Comparison of ENCODE assay signal across 11 cellular contexts in the genomic region with DNA sequence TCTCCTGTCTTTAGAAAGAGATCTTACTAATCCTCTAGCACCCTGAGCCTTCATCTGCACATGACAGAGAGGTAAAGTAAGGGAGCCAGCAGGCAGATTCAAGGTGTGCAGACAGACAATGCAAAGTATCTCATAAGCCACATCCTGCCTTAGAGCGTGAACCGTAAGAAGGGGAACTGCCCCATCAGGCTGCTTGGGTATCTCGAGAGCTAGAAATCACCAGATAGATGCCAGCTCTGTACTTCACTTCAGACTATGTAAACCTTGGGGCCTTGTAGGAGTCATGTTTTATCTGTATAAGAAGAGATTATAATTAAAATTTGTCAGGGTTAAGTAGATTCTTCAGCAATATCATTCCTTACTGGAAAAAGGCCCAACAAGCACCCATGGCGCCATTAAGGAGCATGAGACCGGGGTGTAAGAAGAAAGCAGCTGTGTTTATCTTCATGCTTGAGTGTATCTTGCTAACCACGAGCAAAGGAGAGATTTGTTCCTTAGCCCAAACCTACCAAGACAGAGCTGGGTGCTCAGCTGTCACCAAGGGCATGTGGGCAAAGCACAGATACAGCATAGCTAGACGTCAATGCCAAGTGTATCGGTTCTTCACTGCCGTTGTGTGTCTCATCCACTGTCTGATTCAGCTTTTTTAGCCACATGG. TPM values are rescaled to one million over a fixed set of nuclear protein-coding genes. Genes with fewer than 3 reads are reported as not detected.
DNase-seq lines count a peak whose midpoint lies in the region; ATAC-seq lines count a peak whose summit lies in the region.
"Had no signal": no experiment of that assay in that cellular context is flagged by ENCODE, and none has a peak within 500 bp of the region (broad histone marks: within the 10 kb centered on the region; RNA-seq: fewer than 3 reads in every experiment).

No MANE protein-coding gene starts in this region.

- peak overlapping the region; percentile 99 for H3K27ac Mint-ChIP-seq in memory B cell

- peak overlapping the region; percentile 74 for H3K4me3 Mint-ChIP-seq in memory B cell

- ATAC-seq in GM18858 (IDR thresholded peaks at IDR 0.05; ENCODE audit: unreplicated experiment) (peak; percentile 94), GM21619 (IDR thresholded peaks at IDR 0.05; ENCODE audit: unreplicated experiment) (peak; percentile 95), HG03280 (IDR thresholded peaks at IDR 0.05; ENCODE audit: unreplicated experiment) (peak; percentile 93), memory B cell (ENCODE audit: low read depth) (peak; percentile 84), sciatic nerve (no peak)

- intact Hi-C loops in sciatic nerve (cut with DNase I): no loop called here

- H3K4me1 Mint-ChIP-seq in memory B cell: peaks cover 20% of the 10 kb centered on the region

- H3K27me3 Mint-ChIP-seq in memory B cell: no peaks in the 10 kb centered on the region

- DNase-seq in memory B cell (ENCODE audit: low spot score in 2 of 2): peak; percentile 63 to 78
- no peak for DNase-seq in sciatic nerve (ENCODE audit: low spot score)
- DNase-seq in COR-L47 (lab: John Stamatoyannopoulos, UW): no peak
- no peak for DNase-seq in AG20443 (ENCODE audit: low spot score)
- no peak for DNase-seq in NCI-H510A (lab: John Stamatoyannopoulos, UW)
- DNase-seq: amygdala, EL, NCI-H774 had no signal

- H3K9me3 Mint-ChIP-seq in memory B cell: no peaks in the 10 kb centered on the region

- peaks cover 4% of the 10 kb centered on the region for H3K36me3 Mint-ChIP-seq in memory B cell

RNA-seq across cellular contexts. Expression of a gene that starts 24.4 kb away (rescaled TPM):
- 3.5 TPM for total RNA-seq in sciatic nerve

Comparison
In these comparisons a context has a peak if more than half of its experiments do, and no peak if none do; other contexts are left out.
1. DNase-seq: peak in memory B cell (2 of 2); none in sciatic nerve (single experiment), COR-L47 (single experiment), AG20443 (single experiment) and NCI-H510A (single experiment).